In the genomic region with DNA sequence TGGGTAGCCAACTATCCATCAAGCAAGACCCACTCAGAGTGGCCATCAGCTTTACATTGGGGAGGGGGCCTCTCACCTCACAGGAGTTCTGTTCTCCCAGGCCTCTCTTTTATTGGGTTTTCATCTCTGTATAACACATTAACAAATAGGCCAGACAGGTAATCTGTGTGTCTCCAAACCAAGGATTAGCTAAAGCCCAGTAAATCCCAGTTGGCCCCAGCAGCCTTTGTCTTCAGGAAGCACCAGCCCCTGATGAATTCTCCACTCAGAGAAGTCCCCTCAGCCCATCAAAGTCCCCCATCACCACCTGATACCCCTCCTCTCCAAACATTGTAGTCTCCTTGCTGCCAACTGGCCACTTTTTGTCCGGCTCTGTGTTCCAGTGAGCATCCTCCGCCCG, we compare ENCODE assay signal across 30 cellular contexts. TPM values are rescaled to one million over a fixed set of nuclear protein-coding genes. Genes with fewer than 3 reads are reported as not detected.
DNase-seq lines count a peak whose midpoint lies in the region; ATAC-seq, FAIRE-seq and TF ChIP-seq lines count a peak whose summit lies in the region.
"Had no signal": no experiment of that assay in that cellular context is flagged by ENCODE, and none has a peak within 500 bp of the region (broad histone marks: within the 10 kb centered on the region; RNA-seq: fewer than 3 reads in every experiment).

No MANE protein-coding gene starts in this region.

- no peak overlapping the region for H3K4me2 ChIP-seq in mesenchymal stem cell (ENCODE audit: low read length, poor library complexity, severe bottlenecking)

- no peak for FAIRE-seq in RCC 7860 (lab: Jason Lieb, UNC)
- FAIRE-seq: K562 had no signal

- no peak overlapping the region for H3K9ac ChIP-seq in mesenchymal stem cell (ENCODE audit: low read length)

- CTCF ChIA-PET in activated CD8-positive, alpha-beta T cell treated with anti-CD3 and anti-CD28 coated beads, Interleukin-2, amount 10 ng/mL, durations not matched to agents 7 days and 5 days (lab: Charles Lee), result no interaction called here
- CTCF ChIA-PET in activated CD8-positive, alpha-beta T cell treated with anti-CD3 and anti-CD28 coated beads for 36 hours (lab: Charles Lee), result interaction anchor here (1.2 kb wide), 1 partner anchor 246 kb away, joined by 3 read pairs; no protein-coding TSS in a partner anchor

- POLR2A ChIA-PET in activated CD8-positive, alpha-beta T cell treated with anti-CD3 and anti-CD28 coated beads, Interleukin-2, amount 10 ng/mL, durations not matched to agents 7 days and 5 days (lab: Charles Lee), result no interaction called here
- POLR2A ChIA-PET in activated CD8-positive, alpha-beta T cell treated with anti-CD3 and anti-CD28 coated beads for 36 hours (lab: Charles Lee), result no interaction called here

- no peak overlapping the region for H4K91ac ChIP-seq in mesenchymal stem cell (ENCODE audit: low read length)

- no peak overlapping the region for H3K4ac ChIP-seq in mesenchymal stem cell (ENCODE audit: low read depth in 1 of 2, low read length in 2 of 2)

- peaks cover 7% of the 10 kb centered on the region for H3K4me1 ChIP-seq in mesenchymal stem cell (ENCODE audit: control insufficient read depth, insufficient read depth, low read depth, low read length)
- H3K4me1 ChIP-seq: breast epithelium, lower lobe of right lung, prostate gland, upper lobe of right lung had no signal

- no peak overlapping the region for H3K4me3 ChIP-seq in mesenchymal stem cell (ENCODE audit: insufficient read depth in 1 of 2, low read depth in 1 of 2, low read length in 2 of 2)
- H3K4me3 ChIP-seq: breast epithelium, HAP-1, heart left ventricle, K562, lower lobe of right lung, prostate gland, upper lobe of right lung had no signal

- H3K4me1 Mint-ChIP-seq in activated CD8-positive, alpha-beta T cell treated with anti-CD3 and anti-CD28 coated beads, Interleukin-2, amount 10 ng/mL, durations not matched to agents 7 days and 5 days (ENCODE audit: low read depth), result no peaks in the 10 kb centered on the region
- H3K4me1 Mint-ChIP-seq in activated CD8-positive, alpha-beta T cell treated with anti-CD3 and anti-CD28 coated beads for 36 hours (ENCODE audit: low read depth), result peaks cover 2% of the 10 kb centered on the region
- peaks cover 8% of the 10 kb centered on the region for H3K4me1 Mint-ChIP-seq in activated T-helper 17 cell treated with anti-CD3 and anti-CD28 coated beads, Interleukin-2, amount 50 U/mL, for 72 hours
- H3K4me1 Mint-ChIP-seq in activated naive CD8-positive, alpha-beta T cell treated with anti-CD3 and anti-CD28 coated beads, Interleukin-2, amount 50 U/mL, for 24 hours, result no peaks in the 10 kb centered on the region

- no peaks in the 10 kb centered on the region for H3K36me3 Mint-ChIP-seq in activated CD8-positive, alpha-beta T cell treated with anti-CD3 and anti-CD28 coated beads, Interleukin-2, amount 10 ng/mL, durations not matched to agents 7 days and 5 days (ENCODE audit: low read depth)
- no peaks in the 10 kb centered on the region for H3K36me3 Mint-ChIP-seq in activated CD8-positive, alpha-beta T cell treated with anti-CD3 and anti-CD28 coated beads for 36 hours (ENCODE audit: low read depth)
- no peaks in the 10 kb centered on the region for H3K36me3 Mint-ChIP-seq in activated T-helper 17 cell treated with anti-CD3 and anti-CD28 coated beads, Interleukin-2, amount 50 U/mL, for 72 hours (ENCODE audit: low read depth)
- H3K36me3 Mint-ChIP-seq in activated naive CD8-positive, alpha-beta T cell treated with anti-CD3 and anti-CD28 coated beads, Interleukin-2, amount 50 U/mL, for 24 hours (ENCODE audit: low read depth), result no peaks in the 10 kb centered on the region
- H3K36me3 Mint-ChIP-seq: activated naive CD4-positive, alpha-beta T cell treated with anti-CD3 and anti-CD28 coated beads, Interleukin-2, amount 50 U/mL, for 24 hours had no signal

- H3K27me3 ChIP-seq in mesenchymal stem cell (ENCODE audit: control insufficient read depth in 1 of 2, insufficient read depth in 1 of 2, low read length in 2 of 2), result peaks cover 0 to 14% of the 10 kb centered on the region in 2 experiments

- peak; percentile 3 for DNase-seq in activated CD8-positive, alpha-beta T cell treated with anti-CD3 and anti-CD28 coated beads, Interleukin-2, amount 10 ng/mL, durations not matched to agents 7 days and 5 days
- no peak for DNase-seq in activated CD8-positive, alpha-beta T cell treated with anti-CD3 and anti-CD28 coated beads for 36 hours
- no peak for DNase-seq in mesenchymal stem cell
- DNase-seq in Right ventricle myocardium inferior (ENCODE audit: missing footprints), result no peak
- no peak for DNase-seq in RCC 7860 (ENCODE audit: low spot score)
- no peak for DNase-seq in activated naive CD8-positive, alpha-beta T cell treated with anti-CD3 and anti-CD28 coated beads, Interleukin-2, amount 50 U/mL, for 24 hours
- DNase-seq: 8988T; activated CD4-positive, alpha-beta T cell treated with anti-CD3 and anti-CD28 coated beads, Interleukin-2, amount 10 ng/mL, durations not matched to agents 24 days and 14 days; activated CD8-positive, alpha-beta memory T cell treated with anti-CD3 and anti-CD28 coated beads, Interleukin-2, amount 50 U/mL, for 4 hours; CD4-positive, alpha-beta T cell; effector memory CD4-positive, alpha-beta T cell; erythroblast; heart left ventricle; lower lobe of right lung; NCI-H2081 treated with DMSO at 0.1 percent for 48 hours; NCI-H226; NCI-H748 treated with DMSO at 0.1 percent for 48 hours; stimulated activated CD4-positive, alpha-beta T cell treated with anti-CD3 and anti-CD28 coated beads, Interleukin-12 subunit alpha, Interleukin-12 subunit beta, amount 100 ng/mL, for 4 hours; stimulated activated CD4-positive, alpha-beta T cell treated with anti-CD3 and anti-CD28 coated beads, Interleukin-4, amount 100 ng/mL, for 1 hour; T-helper 9 cell; upper lobe of right lung had no signal

- no peak overlapping the region for H2AFZ ChIP-seq in mesenchymal stem cell (ENCODE audit: low read depth, low read length)

- no peaks in the 10 kb centered on the region for H3K9me3 Mint-ChIP-seq in activated CD8-positive, alpha-beta T cell treated with anti-CD3 and anti-CD28 coated beads, Interleukin-2, amount 10 ng/mL, durations not matched to agents 7 days and 5 days (ENCODE audit: insufficient read depth)
- no peaks in the 10 kb centered on the region for H3K9me3 Mint-ChIP-seq in activated CD8-positive, alpha-beta T cell treated with anti-CD3 and anti-CD28 coated beads for 36 hours
- H3K9me3 Mint-ChIP-seq in activated T-helper 17 cell treated with anti-CD3 and anti-CD28 coated beads, Interleukin-2, amount 50 U/mL, for 72 hours, result no peaks in the 10 kb centered on the region
- no peaks in the 10 kb centered on the region for H3K9me3 Mint-ChIP-seq in activated naive CD8-positive, alpha-beta T cell treated with anti-CD3 and anti-CD28 coated beads, Interleukin-2, amount 50 U/mL, for 24 hours
- H3K9me3 Mint-ChIP-seq: activated CD4-positive, alpha-beta T cell treated with anti-CD3 and anti-CD28 coated beads, Interleukin-2, amount 10 ng/mL, durations not matched to agents 24 days and 14 days; activated naive CD4-positive, alpha-beta T cell treated with anti-CD3 and anti-CD28 coated beads, Interleukin-2, amount 50 U/mL, for 24 hours; CD4-positive, alpha-beta T cell had no signal

- peak overlapping the region; percentile 80 for H2BK15ac ChIP-seq in mesenchymal stem cell (ENCODE audit: low read depth, poor library complexity, severe bottlenecking)

- no peaks in the 10 kb centered on the region for H3K9me3 ChIP-seq in mesenchymal stem cell (ENCODE audit: control insufficient read depth, low read length)
- H3K9me3 ChIP-seq: breast epithelium, HAP-1, heart left ventricle, lower lobe of right lung, prostate gland, upper lobe of right lung had no signal

- H2BK12ac ChIP-seq in mesenchymal stem cell (ENCODE audit: low read length in 2 of 2), result peak overlapping the region; percentile 15 to 61

- no peak for TF ChIP-seq CTCF in activated CD8-positive, alpha-beta T cell treated with anti-CD3 and anti-CD28 coated beads for 36 hours (IDR thresholded peaks at IDR 0.05)

- H4K8ac ChIP-seq in mesenchymal stem cell (ENCODE audit: low read length), result no peak overlapping the region

- no peaks in the 10 kb centered on the region for H3K36me3 ChIP-seq in mesenchymal stem cell (ENCODE audit: control insufficient read depth in 1 of 2, insufficient read depth in 2 of 2, low read depth in 1 of 2, low read length in 2 of 2)
- H3K36me3 ChIP-seq: breast epithelium, HAP-1, heart left ventricle, lower lobe of right lung, prostate gland, upper lobe of right lung had no signal

- no peak overlapping the region for H3K27ac Mint-ChIP-seq in activated CD8-positive, alpha-beta T cell treated with anti-CD3 and anti-CD28 coated beads, Interleukin-2, amount 10 ng/mL, durations not matched to agents 7 days and 5 days
- H3K27ac Mint-ChIP-seq in activated CD8-positive, alpha-beta T cell treated with anti-CD3 and anti-CD28 coated beads for 36 hours, result no peak overlapping the region
- peak overlapping the region; percentile 15 for H3K27ac Mint-ChIP-seq in activated T-helper 17 cell treated with anti-CD3 and anti-CD28 coated beads, Interleukin-2, amount 50 U/mL, for 72 hours
- H3K27ac Mint-ChIP-seq in activated naive CD8-positive, alpha-beta T cell treated with anti-CD3 and anti-CD28 coated beads, Interleukin-2, amount 50 U/mL, for 24 hours, result no peak overlapping the region
- H3K27ac Mint-ChIP-seq: activated CD4-positive, alpha-beta T cell treated with anti-CD3 and anti-CD28 coated beads, Interleukin-2, amount 10 ng/mL, durations not matched to agents 24 days and 14 days; activated naive CD4-positive, alpha-beta T cell treated with anti-CD3 and anti-CD28 coated beads, Interleukin-2, amount 50 U/mL, for 24 hours; CD4-positive, alpha-beta T cell had no signal

- H3K4me3 Mint-ChIP-seq in activated CD8-positive, alpha-beta T cell treated with anti-CD3 and anti-CD28 coated beads, Interleukin-2, amount 10 ng/mL, durations not matched to agents 7 days and 5 days, result no peak overlapping the region
- no peak overlapping the region for H3K4me3 Mint-ChIP-seq in activated CD8-positive, alpha-beta T cell treated with anti-CD3 and anti-CD28 coated beads for 36 hours
- no peak overlapping the region for H3K4me3 Mint-ChIP-seq in activated T-helper 17 cell treated with anti-CD3 and anti-CD28 coated beads, Interleukin-2, amount 50 U/mL, for 72 hours
- H3K4me3 Mint-ChIP-seq in activated naive CD8-positive, alpha-beta T cell treated with anti-CD3 and anti-CD28 coated beads, Interleukin-2, amount 50 U/mL, for 24 hours, result no peak overlapping the region
- H3K4me3 Mint-ChIP-seq: activated CD4-positive, alpha-beta T cell treated with anti-CD3 and anti-CD28 coated beads, Interleukin-2, amount 10 ng/mL, durations not matched to agents 24 days and 14 days; activated naive CD4-positive, alpha-beta T cell treated with anti-CD3 and anti-CD28 coated beads, Interleukin-2, amount 50 U/mL, for 24 hours; CD4-positive, alpha-beta T cell had no signal

- no peak overlapping the region for H2BK120ac ChIP-seq in mesenchymal stem cell (ENCODE audit: low read depth, low read length)

- 90% methylated on average over 3 of the region's 3 CpGs for WGBS in mesenchymal stem cell

- no peaks in the 10 kb centered on the region for H3K79me1 ChIP-seq in mesenchymal stem cell (replicated peaks; ENCODE audit: low read length, poor library complexity, severe bottlenecking)

- no peak overlapping the region for H3K23ac ChIP-seq in mesenchymal stem cell (ENCODE audit: low read length in 2 of 2)

- intact Hi-C loops in activated CD8-positive, alpha-beta T cell treated with anti-CD3 and anti-CD28 coated beads for 36 hours (cut with micrococcal nuclease), result no loop called here
- intact Hi-C loops in Right ventricle myocardium inferior (cut with DNase I), result no loop called here

- H2AK5ac ChIP-seq in mesenchymal stem cell (ENCODE audit: low read length, severe bottlenecking), result peak overlapping the region; percentile 37

- peaks cover 32% of the 10 kb centered on the region for H3K27me3 Mint-ChIP-seq in activated CD8-positive, alpha-beta T cell treated with anti-CD3 and anti-CD28 coated beads, Interleukin-2, amount 10 ng/mL, durations not matched to agents 7 days and 5 days (ENCODE audit: low read depth)
- peaks cover 20% of the 10 kb centered on the region for H3K27me3 Mint-ChIP-seq in activated CD8-positive, alpha-beta T cell treated with anti-CD3 and anti-CD28 coated beads for 36 hours
- peaks cover 23% of the 10 kb centered on the region for H3K27me3 Mint-ChIP-seq in activated T-helper 17 cell treated with anti-CD3 and anti-CD28 coated beads, Interleukin-2, amount 50 U/mL, for 72 hours
- H3K27me3 Mint-ChIP-seq in activated naive CD8-positive, alpha-beta T cell treated with anti-CD3 and anti-CD28 coated beads, Interleukin-2, amount 50 U/mL, for 24 hours, result peaks cover 16% of the 10 kb centered on the region

- no peak overlapping the region for H3K14ac ChIP-seq in mesenchymal stem cell (ENCODE audit: low read length in 2 of 2)

- ATAC-seq in activated CD8-positive, alpha-beta T cell treated with anti-CD3 and anti-CD28 coated beads, Interleukin-2, amount 10 ng/mL, durations not matched to agents 7 days and 5 days, result no peak
- ATAC-seq in activated CD8-positive, alpha-beta T cell treated with anti-CD3 and anti-CD28 coated beads for 36 hours, result no peak
- ATAC-seq in activated T-helper 17 cell treated with anti-CD3 and anti-CD28 coated beads, Interleukin-2, amount 50 U/mL, for 72 hours (replicated peaks), result no peak
- ATAC-seq in Right ventricle myocardium inferior (no peak), GM21423 (IDR thresholded peaks at IDR 0.05; ENCODE audit: unreplicated experiment) (no peak)
- ATAC-seq in activated naive CD8-positive, alpha-beta T cell treated with anti-CD3 and anti-CD28 coated beads, Interleukin-2, amount 50 U/mL, for 24 hours, result no peak
- ATAC-seq: heart left ventricle, K562, lower lobe of right lung, sciatic nerve, SK-N-SH treated with all-trans-retinoic acid at 6 μM for 48 hours, upper lobe of right lung had no signal

- H3K27ac ChIP-seq in mesenchymal stem cell (ENCODE audit: low read length, poor library complexity, severe bottlenecking), result no peak overlapping the region
- H3K27ac ChIP-seq: breast epithelium, heart left ventricle, lower lobe of right lung, prostate gland, upper lobe of right lung had no signal

- no peak overlapping the region for H2BK5ac ChIP-seq in mesenchymal stem cell (ENCODE audit: low read depth, low read length, poor library complexity, severe bottlenecking)

- H3K18ac ChIP-seq in mesenchymal stem cell (ENCODE audit: low read depth in 1 of 2, low read length in 2 of 2), result no peak overlapping the region

RNA-seq across cellular contexts. Expression of gene SLF2, which starts 16.9 kb away (rescaled TPM):
- total RNA-seq in activated CD8-positive, alpha-beta T cell treated with anti-CD3 and anti-CD28 coated beads, Interleukin-2, amount 10 ng/mL, durations not matched to agents 7 days and 5 days, result 10 to 100 TPM; 42.8 to 44.4 TPM
- 10 to 100 TPM; 29.0 to 31.9 TPM for total RNA-seq in activated CD8-positive, alpha-beta T cell treated with anti-CD3 and anti-CD28 coated beads for 36 hours
- 10 to 100 TPM; 41.3 to 44.1 TPM for total RNA-seq in activated T-helper 17 cell treated with anti-CD3 and anti-CD28 coated beads, Interleukin-2, amount 50 U/mL, for 72 hours
- 18.2 TPM for polyA plus RNA-seq in mesenchymal stem cell (2013, experiment 1 of 2)
- polyA plus RNA-seq in mesenchymal stem cell (2013, experiment 2 of 2), result 18.0 TPM
- 17.0 TPM for total RNA-seq in Right ventricle myocardium inferior
